In the genomic region with DNA sequence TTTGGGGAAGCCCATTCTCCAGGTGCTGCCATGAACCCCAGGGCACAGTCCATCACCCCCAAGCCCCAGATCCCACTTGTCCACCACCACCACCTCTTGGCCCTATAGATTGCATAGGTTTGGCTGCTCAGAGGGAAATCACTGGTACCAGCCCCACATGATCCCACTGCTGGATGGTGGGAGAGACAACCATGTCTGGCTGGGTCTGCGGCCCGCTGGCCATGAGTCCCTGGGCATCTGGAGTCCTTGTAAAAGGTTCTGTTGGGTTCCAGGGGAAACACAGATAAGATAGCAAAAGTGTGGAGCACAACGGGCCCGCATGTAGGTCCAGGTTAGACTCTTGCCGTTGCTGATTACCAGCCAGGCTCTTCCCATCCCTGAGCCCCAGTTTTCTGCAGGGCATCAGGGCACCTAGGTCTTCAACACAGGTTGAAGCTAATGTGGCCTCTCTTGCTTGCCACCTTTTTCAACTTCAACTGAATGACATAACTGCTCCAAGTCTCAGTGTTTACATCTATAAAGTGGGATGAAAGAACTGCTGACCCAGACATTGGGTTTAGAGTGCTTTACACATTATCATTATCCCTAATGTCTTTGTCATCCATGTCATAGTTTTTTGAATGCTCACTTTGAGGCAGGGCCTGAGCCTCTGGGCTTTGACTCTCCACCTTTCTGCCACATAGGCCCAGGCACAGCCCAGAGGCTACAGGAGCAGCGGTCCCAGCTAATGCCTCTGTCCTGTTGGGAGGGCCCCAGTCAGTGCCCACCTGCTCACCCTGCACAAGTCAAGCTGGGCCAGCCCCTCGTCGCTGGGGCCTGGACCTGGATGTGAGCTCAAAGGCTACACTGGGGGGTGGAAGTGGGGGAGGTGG, we compare ENCODE assay signal across 1 cellular context.
TF ChIP-seq lines count a peak whose summit lies in the region.

No MANE protein-coding gene starts in this region.

TF ChIP-seq in IMR-90, 13 proteins besides CTCF, POLR2A, EP300 and RAD21:
- no peak for TF ChIP-seq MAZ (IDR thresholded peaks at IDR 0.05; ENCODE audit: borderline replicate concordance, low read depth, low read length)
- TF ChIP-seq RFX5 (IDR thresholded peaks at IDR 0.05; ENCODE audit: low read depth, low read length), result no peak
- no peak for TF ChIP-seq MXI1 (IDR thresholded peaks at IDR 0.05; ENCODE audit: borderline replicate concordance, low read depth, low read length)
- TF ChIP-seq BHLHE40 (IDR thresholded peaks at IDR 0.05; ENCODE audit: low read depth, low read length), result no peak
- no peak for TF ChIP-seq CEBPB (IDR thresholded peaks at IDR 0.05; ENCODE audit: low read depth, low read length)
- TF ChIP-seq, protein P1, sequence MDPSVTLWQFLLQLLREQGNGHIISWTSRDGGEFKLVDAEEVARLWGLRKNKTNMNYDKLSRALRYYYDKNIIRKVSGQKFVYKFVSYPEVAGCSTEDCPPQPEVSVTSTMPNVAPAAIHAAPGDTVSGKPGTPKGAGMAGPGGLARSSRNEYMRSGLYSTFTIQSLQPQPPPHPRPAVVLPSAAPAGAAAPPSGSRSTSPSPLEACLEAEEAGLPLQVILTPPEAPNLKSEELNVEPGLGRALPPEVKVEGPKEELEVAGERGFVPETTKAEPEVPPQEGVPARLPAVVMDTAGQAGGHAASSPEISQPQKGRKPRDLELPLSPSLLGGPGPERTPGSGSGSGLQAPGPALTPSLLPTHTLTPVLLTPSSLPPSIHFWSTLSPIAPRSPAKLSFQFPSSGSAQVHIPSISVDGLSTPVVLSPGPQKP (IDR thresholded peaks at IDR 0.05; ENCODE audit: borderline replicate concordance, low read depth, low read length), result no peak
- no peak for TF ChIP-seq RCOR1 (IDR thresholded peaks at IDR 0.05; ENCODE audit: insufficient replicate concordance, low read length)
- TF ChIP-seq CHD1 (IDR thresholded peaks at IDR 0.05; ENCODE audit: low read depth, low read length), result no peak
- TF ChIP-seq NFE2L2 (IDR thresholded peaks at IDR 0.05; ENCODE audit: low read depth, low read length), result no peak
- no peak for TF ChIP-seq USF2 (IDR thresholded peaks at IDR 0.05; ENCODE audit: low read depth, low read length)
- no peak for TF ChIP-seq SMC3 (IDR thresholded peaks at IDR 0.05; ENCODE audit: low read depth, low read length)
- no peak for TF ChIP-seq FOS (IDR thresholded peaks at IDR 0.05; ENCODE audit: low read depth, low read length)
- no peak for TF ChIP-seq MAFK (IDR thresholded peaks at IDR 0.05; ENCODE audit: low read depth, low read length)
